ENCODE assay signal across 8 cellular contexts in the genomic region with DNA sequence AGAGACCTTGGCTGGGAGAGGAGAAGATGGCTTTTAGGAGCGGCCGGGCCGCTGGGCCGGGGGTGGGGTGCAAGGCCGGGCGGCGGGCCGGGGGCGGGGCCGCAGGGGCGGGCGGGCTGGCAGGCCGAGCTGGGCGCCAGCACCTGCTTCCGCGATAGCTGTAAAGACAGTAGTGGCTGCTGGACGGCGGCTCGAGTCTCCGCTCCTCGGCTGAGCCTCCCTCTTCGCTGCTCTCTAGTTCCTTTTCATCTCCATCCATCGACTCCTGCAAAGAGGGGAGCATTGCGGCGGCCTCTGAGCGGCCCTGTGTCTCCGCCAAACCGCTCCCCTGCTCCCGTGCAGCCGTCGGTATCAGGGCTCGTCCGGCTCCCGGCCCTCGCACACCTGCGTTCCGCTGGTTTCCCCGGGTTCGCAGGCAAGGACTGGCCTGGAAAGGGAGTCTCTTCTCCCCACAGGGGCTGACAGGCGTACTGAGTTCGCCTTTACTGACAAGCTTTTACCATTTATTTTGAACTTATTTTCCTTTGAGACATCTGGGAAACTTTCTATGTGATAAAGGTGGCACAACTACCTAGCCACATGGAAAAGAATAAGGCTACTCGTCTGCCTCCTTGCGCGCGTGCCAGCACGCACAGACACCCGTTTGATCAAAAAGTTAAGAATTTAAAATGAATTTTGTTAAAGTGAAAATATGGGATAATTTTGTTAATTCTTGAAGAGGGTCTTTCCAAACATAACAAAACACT. TPM values are rescaled to one million over a fixed set of nuclear protein-coding genes. Genes with fewer than 3 reads are reported as not detected.
DNase-seq lines count a peak whose midpoint lies in the region; ATAC-seq and TF ChIP-seq lines count a peak whose summit lies in the region.

A gene with protein sequence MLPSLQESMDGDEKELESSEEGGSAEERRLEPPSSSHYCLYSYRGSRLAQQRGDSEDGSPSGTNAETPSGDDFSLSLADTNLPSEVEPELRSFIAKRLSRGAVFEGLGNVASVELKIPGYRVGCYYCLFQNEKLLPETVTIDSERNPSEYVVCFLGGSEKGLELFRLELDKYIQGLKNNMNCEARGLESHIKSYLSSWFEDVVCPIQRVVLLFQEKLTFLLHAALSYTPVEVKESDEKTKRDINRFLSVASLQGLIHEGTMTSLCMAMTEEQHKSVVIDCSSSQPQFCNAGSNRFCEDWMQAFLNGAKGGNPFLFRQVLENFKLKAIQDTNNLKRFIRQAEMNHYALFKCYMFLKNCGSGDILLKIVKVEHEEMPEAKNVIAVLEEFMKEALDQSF (minus strand): TSS at position 317 of the 746 bp plus-strand sequence. CDS start 34 bp downstream, at position 283.

- peak within 1 kb of the TSS; percentile 87 for H3K27ac Mint-ChIP-seq in endodermal cell

- H3K9me3 ChIP-seq in NT2/D1 (ENCODE audit: insufficient read depth, low read length) = no peaks in the 10 kb centered on the region
- H3K9me3 ChIP-seq in endodermal cell (ENCODE audit: control insufficient read depth, low read length) = no peaks in the 10 kb centered on the region
- H3K9me3 ChIP-seq in mesodermal cell (ENCODE audit: control insufficient read depth, low read length) = no peaks in the 10 kb centered on the region

- H3K9ac ChIP-seq in NT2/D1 (ENCODE audit: insufficient read length, low read depth) (peak within 1 kb of the TSS; percentile 96), endodermal cell (ENCODE audit: extremely low read depth, low read length, poor library complexity, severe bottlenecking) (peak within 1 kb of the TSS; percentile 62)

- H3K9me3 Mint-ChIP-seq in endodermal cell = no peaks in the 10 kb centered on the region

- TF ChIP-seq CTCF in BJ (IDR thresholded peaks at IDR 0.05; ENCODE audit: insufficient read depth, low read depth, low read length) (no peak), endodermal cell (conservative IDR thresholded peaks at IDR 0.05) (no peak)

- H3K4me3 ChIP-seq in BJ (ENCODE audit: low read depth, low read length) (peak within 1 kb of the TSS; percentile 44), NT2/D1 (ENCODE audit: insufficient read length, low read depth) (peak within 1 kb of the TSS; percentile 77), endodermal cell (ENCODE audit: low read length) (peak within 1 kb of the TSS; percentile 81), mesodermal cell (ENCODE audit: extremely low read depth, insufficient read depth, low read length, poor library complexity, severe bottlenecking) (peak within 1 kb of the TSS; percentile 53)

- ATAC-seq in HG03469 (IDR thresholded peaks at IDR 0.05; ENCODE audit: unreplicated experiment) = peak; percentile 48

- H3K36me3 ChIP-seq in BJ (ENCODE audit: control insufficient read depth, insufficient read depth, low read length) (no peaks in the 10 kb centered on the region; the same call in 1 of the 2 replicates), NT2/D1 (ENCODE audit: insufficient read depth, insufficient read length, low read length) (peaks cover 17% of the 10 kb centered on the region), endodermal cell (ENCODE audit: control insufficient read depth, insufficient read depth, low read length) (peaks cover 11% of the 10 kb centered on the region), mesodermal cell (ENCODE audit: control insufficient read depth, insufficient read depth, low read length) (peaks cover 23% of the 10 kb centered on the region)

- WGBS in endodermal cell (ENCODE audit: insufficient coverage in 1 of 2, insufficient read length in 1 of 2), 2 experiments = 10 to 31% methylated on average over 14 to 47 of the region's 47 CpGs
- 0 to 21% methylated on average over 19 to 24 of the region's 47 CpGs for WGBS in mesodermal cell (ENCODE audit: insufficient coverage in 2 of 2), 2 experiments

- DNase-seq in BJ (ENCODE audit: low read depth) (no peak), GM19238 (ENCODE audit: insufficient read length, low spot score) (peak; percentile 64), NT2/D1 (ENCODE audit: low read depth, low spot score) (peak; percentile 51), endodermal cell (peak; percentile 96)
- peak; percentile 55 for DNase-seq in activated CD8-positive, alpha-beta memory T cell treated with anti-CD3 and anti-CD28 coated beads, Interleukin-2, amount 50 U/mL, for 1 hour (ENCODE audit: extremely low read depth)
- peak; percentile 59 for DNase-seq in stimulated activated CD8-positive, alpha-beta memory T cell treated with anti-CD3 and anti-CD28 coated beads, Interleukin-15, amount 100 ng/mL, for 24 hours (ENCODE audit: low read depth)

- H3K4me1 ChIP-seq in NT2/D1 (ENCODE audit: insufficient read depth, insufficient read length) (no peaks in the 10 kb centered on the region), endodermal cell (ENCODE audit: control insufficient read depth, insufficient read depth, low read length) (no peaks in the 10 kb centered on the region), mesodermal cell (ENCODE audit: control insufficient read depth, insufficient read depth, low read length, poor library complexity, severe bottlenecking) (no peaks in the 10 kb centered on the region)

- H3K27me3 ChIP-seq in BJ (ENCODE audit: control insufficient read depth, insufficient read depth, low read length) = no peaks in the 10 kb centered on the region
- no peaks in the 10 kb centered on the region for H3K27me3 ChIP-seq in NT2/D1 (ENCODE audit: insufficient read depth, insufficient read length)
- H3K27me3 ChIP-seq in endodermal cell (ENCODE audit: control insufficient read depth, insufficient read depth, low read length, poor library complexity, severe bottlenecking) = no peaks in the 10 kb centered on the region

- peak within 1 kb of the TSS; percentile 81 for H3K4me3 Mint-ChIP-seq in endodermal cell

- POLR2A ChIA-PET in BJ (lab: Charles Lee) = no interaction called here

- H3K36me3 Mint-ChIP-seq in endodermal cell (ENCODE audit: low read depth) = peaks cover 21% of the 10 kb centered on the region

- no peaks in the 10 kb centered on the region for H3K27me3 Mint-ChIP-seq in endodermal cell (ENCODE audit: insufficient read depth)

- peak within 1 kb of the TSS; percentile 76 for H3K27ac ChIP-seq in endodermal cell (ENCODE audit: low read depth, low read length)
- H3K27ac ChIP-seq in mesodermal cell (ENCODE audit: low read depth, low read length, severe bottlenecking) = peak within 1 kb of the TSS; percentile 23

- H3K4me1 Mint-ChIP-seq in endodermal cell = peaks cover 8% of the 10 kb centered on the region

- CTCF ChIA-PET in BJ (lab: Yijun Ruan, JAX) = interaction anchor here (1.0 kb wide), 1 partner anchor 12 kb away, joined by 3 read pairs; no protein-coding TSS in a partner anchor

RNA-seq across cellular contexts. Expression of the gene that starts here (rescaled TPM):
- 9.6 and 13.7 TPM in 2 replicates for polyA plus RNA-seq in BJ (2011; rRNA removed)
- 8.7 and 10.6 TPM in 2 replicates for polyA minus RNA-seq in BJ (2011; rRNA and poly(A)+ RNA removed)
- 10 to 100 TPM; 33.7 to 52.2 TPM for total RNA-seq in endodermal cell
- 55.9 TPM for polyA plus RNA-seq in endodermal cell (2013, experiment 1 of 2)
- polyA plus RNA-seq in endodermal cell (2013, experiment 2 of 2) = 43.6 TPM
- 27.5 TPM for polyA plus RNA-seq in mesodermal cell (2013, experiment 1 of 2)
- 30.5 TPM for polyA plus RNA-seq in mesodermal cell (2013, experiment 2 of 2)
